8 cellular contexts compared by ENCODE assay signal in the genomic region with DNA sequence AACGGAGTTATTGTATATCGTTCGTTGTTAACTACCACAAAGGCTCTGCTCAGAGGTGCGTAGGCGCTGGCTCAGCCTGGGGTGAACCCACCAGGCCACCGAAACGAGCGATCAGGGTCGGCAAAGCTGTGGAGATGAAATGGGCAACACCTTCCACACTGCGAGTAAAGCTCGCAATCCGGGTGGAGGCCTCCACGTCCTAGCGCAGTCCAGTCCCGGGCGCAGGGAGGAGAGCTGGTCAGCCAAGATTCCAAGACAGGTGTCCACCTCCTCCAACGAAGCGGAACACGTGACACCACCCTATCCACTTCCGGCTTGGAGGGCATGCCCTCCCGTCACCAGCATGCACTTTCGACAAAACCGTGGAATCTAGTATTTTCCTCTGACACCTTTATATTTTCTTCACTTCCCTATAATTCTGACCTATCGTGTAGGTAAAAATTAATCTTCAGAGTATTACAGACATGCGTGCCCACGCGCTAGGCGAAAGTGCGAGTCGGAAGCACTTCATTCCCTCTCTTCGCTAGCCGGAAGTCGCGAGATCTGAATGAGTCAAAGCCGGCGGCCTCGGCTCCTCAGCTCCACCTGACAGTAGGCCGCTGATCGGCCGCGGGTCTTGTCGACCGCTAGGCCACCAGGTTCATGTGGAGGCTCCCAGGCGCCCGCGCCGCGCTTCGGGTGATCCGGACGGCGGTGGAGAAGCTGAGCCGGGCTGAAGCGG. TPM values are rescaled to one million over a fixed set of nuclear protein-coding genes. Genes with fewer than 3 reads are reported as not detected.
DNase-seq lines count a peak whose midpoint lies in the region; ATAC-seq, FAIRE-seq and TF ChIP-seq lines count a peak whose summit lies in the region.

A gene with protein sequence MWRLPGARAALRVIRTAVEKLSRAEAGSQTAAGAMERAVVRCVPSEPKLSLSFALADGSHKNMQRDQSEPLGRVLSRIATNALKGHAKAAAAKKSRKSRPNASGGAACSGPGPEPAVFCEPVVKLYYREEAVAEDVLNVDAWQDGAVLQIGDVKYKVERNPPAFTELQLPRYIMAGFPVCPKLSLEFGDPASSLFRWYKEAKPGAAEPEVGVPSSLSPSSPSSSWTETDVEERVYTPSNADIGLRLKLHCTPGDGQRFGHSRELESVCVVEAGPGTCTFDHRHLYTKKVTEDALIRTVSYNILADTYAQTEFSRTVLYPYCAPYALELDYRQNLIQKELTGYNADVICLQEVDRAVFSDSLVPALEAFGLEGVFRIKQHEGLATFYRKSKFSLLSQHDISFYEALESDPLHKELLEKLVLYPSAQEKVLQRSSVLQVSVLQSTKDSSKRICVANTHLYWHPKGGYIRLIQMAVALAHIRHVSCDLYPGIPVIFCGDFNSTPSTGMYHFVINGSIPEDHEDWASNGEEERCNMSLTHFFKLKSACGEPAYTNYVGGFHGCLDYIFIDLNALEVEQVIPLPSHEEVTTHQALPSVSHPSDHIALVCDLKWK (plus strand): TSS at position 537 of the 721 bp plus-strand sequence. CDS start 106 bp downstream, at position 643.

- ATAC-seq in GM18505 (IDR thresholded peaks at IDR 0.05; ENCODE audit: unreplicated experiment) (peak; percentile 80), HG02938 (IDR thresholded peaks at IDR 0.05; ENCODE audit: unreplicated experiment) (peak; percentile 82), aorta (ENCODE audit: low FRiP score) (peak; percentile 97)

- H3K4me3 ChIP-seq in astrocyte (ENCODE audit: insufficient read depth, low read depth, low read length) (peak within 1 kb of the TSS; percentile 88), hepatocyte (peak within 1 kb of the TSS; percentile 77), aorta (ENCODE audit: low read length in 2 of 2) (peak within 1 kb of the TSS; percentile 85)

- FAIRE-seq in astrocyte (lab: Jason Lieb, UNC), result peak; percentile 37

- H3K36me3 Mint-ChIP-seq in astrocyte (ENCODE audit: low read depth, unreplicated experiment), result peaks cover 12% of the 10 kb centered on the region

- peaks cover 27% of the 10 kb centered on the region for H4K20me1 ChIP-seq in astrocyte (ENCODE audit: insufficient read depth, low read length)
- H4K20me1 ChIP-seq in hepatocyte (ENCODE audit: insufficient read depth, poor library complexity, severe bottlenecking), result peaks cover 3% of the 10 kb centered on the region

- H3K27me3 Mint-ChIP-seq in astrocyte (ENCODE audit: low read depth, unreplicated experiment), result no peaks in the 10 kb centered on the region

- H3K36me3 ChIP-seq in astrocyte (ENCODE audit: insufficient read depth, low read length) (peaks cover 5% of the 10 kb centered on the region), hepatocyte (replicated peaks; ENCODE audit: insufficient read depth, low read depth) (peaks cover 3% of the 10 kb centered on the region), aorta (ENCODE audit: control insufficient read depth in 1 of 2, insufficient read depth in 2 of 2, low read length in 1 of 2) (no peaks in the 10 kb centered on the region)

- H3K9me2 ChIP-seq in hepatocyte (replicated peaks; ENCODE audit: insufficient read depth), result no peaks in the 10 kb centered on the region

- no peaks in the 10 kb centered on the region for H3K27me3 ChIP-seq in astrocyte (ENCODE audit: insufficient read depth, low read length)
- H3K27me3 ChIP-seq in hepatocyte, result no peaks in the 10 kb centered on the region
- no peaks in the 10 kb centered on the region for H3K27me3 ChIP-seq in aorta (ENCODE audit: control insufficient read depth in 1 of 2, insufficient read depth in 2 of 2, low read length in 1 of 2)

- 25% methylated on average over 54 of the region's 54 CpGs for WGBS in hepatocyte (ENCODE audit: low lambda C conversion rate, missing lambda C conversion rate)
- WGBS in aorta, 2 donors, result 0 to 1% methylated on average over 54 of the region's 54 CpGs

- TF ChIP-seq POLR2A in GM18505 (IDR thresholded peaks at IDR 0.05; ENCODE audit: borderline replicate concordance, extremely low read depth, insufficient read depth, insufficient read length), result peak; percentile 95

- peak within 1 kb of the TSS; percentile 95 for H2AFZ ChIP-seq in astrocyte (ENCODE audit: low read depth, low read length)
- peak within 1 kb of the TSS; percentile 97 for H2AFZ ChIP-seq in hepatocyte

- peaks cover 45% of the 10 kb centered on the region for H3K79me2 ChIP-seq in astrocyte (ENCODE audit: insufficient read depth, low read length)
- peaks cover 42% of the 10 kb centered on the region for H3K79me2 ChIP-seq in hepatocyte

- H3K9ac ChIP-seq in astrocyte (ENCODE audit: low read length), result peak within 1 kb of the TSS; percentile 94

- H3K4me1 Mint-ChIP-seq in astrocyte (ENCODE audit: low read depth, unreplicated experiment), result peaks cover 13% of the 10 kb centered on the region

- H3K9me3 ChIP-seq in astrocyte (ENCODE audit: insufficient read depth, low read depth, low read length) (no peaks in the 10 kb centered on the region), hepatocyte (ENCODE audit: low read depth) (no peaks in the 10 kb centered on the region), aorta (ENCODE audit: control insufficient read depth, low read length) (no peaks in the 10 kb centered on the region)

- DNase-seq in NCI-H1930 (lab: John Stamatoyannopoulos, UW) (peak; percentile 53 to 85), T-helper 22 cell (ENCODE audit: low read depth) (peak; percentile 66), astrocyte (ENCODE audit: low read depth) (peak; percentile 90), hepatocyte (ENCODE audit: low spot score) (peak; percentile 92), renal cortical epithelial cell (ENCODE audit: low read depth) (peak; percentile 86), aorta (peak; percentile 92 to 94)

- peaks cover 3% of the 10 kb centered on the region for H3K9me3 Mint-ChIP-seq in astrocyte (ENCODE audit: unreplicated experiment)

- intact Hi-C loops in aorta (cut with DNase I), result loop anchor here (2.0 to 10.0 kb wide), 4 partner anchors 36 to 391 kb away; a partner anchor contains a TSS

- H3K4me2 ChIP-seq in astrocyte (ENCODE audit: low read length), result peak within 1 kb of the TSS; percentile 97
- H3K4me2 ChIP-seq in hepatocyte, result peak within 1 kb of the TSS; percentile 98

- H3K4me1 ChIP-seq in astrocyte (ENCODE audit: insufficient read depth, low read length) (peaks cover 17% of the 10 kb centered on the region), hepatocyte (ENCODE audit: insufficient read depth) (peaks cover 5% of the 10 kb centered on the region), aorta (ENCODE audit: control insufficient read depth in 1 of 2, insufficient read depth in 2 of 2, low read length in 2 of 2) (no peaks in the 10 kb centered on the region)

- H3K27ac ChIP-seq in astrocyte (ENCODE audit: low read depth, low read length) (peak within 1 kb of the TSS; percentile 94), hepatocyte (peak within 1 kb of the TSS; percentile 90), aorta (ENCODE audit: low read depth in 1 of 2, low read length in 2 of 2) (peak within 1 kb of the TSS; percentile 45 to 46)

- TF ChIP-seq CTCF in astrocyte (IDR thresholded peaks at IDR 0.05; ENCODE audit: insufficient read depth, low read depth, low read length) (no peak), hepatocyte (IDR thresholded peaks at IDR 0.05; ENCODE audit: poor library complexity) (no peak)

- peak within 1 kb of the TSS; percentile 92 for H3K4me3 Mint-ChIP-seq in astrocyte (ENCODE audit: unreplicated experiment)

- H3K27ac Mint-ChIP-seq in astrocyte (ENCODE audit: unreplicated experiment), result peak within 1 kb of the TSS; percentile 99

RNA-seq across cellular contexts. Expression of the gene that starts here (rescaled TPM):
- 15.3 and 16.2 TPM in 2 replicates for total RNA-seq in astrocyte
- total RNA-seq in hepatocyte, result 15.9 and 17.2 TPM in 2 replicates
- polyA plus RNA-seq in hepatocyte, result 8.4 and 12.7 TPM in 2 replicates
- 19.8 and 27.3 TPM in 2 replicates for total RNA-seq in renal cortical epithelial cell
- 10 to 100 TPM; 14.8 to 15.4 TPM for total RNA-seq in aorta
- polyA plus RNA-seq in aorta, result 1 to 10 TPM; 3.1 TPM

Comparison
In these comparisons a context has a peak if more than half of its experiments do, and no peak if none do; other contexts are left out.
1. Peak in every context shown above with its lines: DNase-seq, ATAC-seq, H3K4me3 ChIP-seq and H3K27ac ChIP-seq.